In genomic region chr17:42184717-42185496, GRCh38 we compare ENCODE assay signal across 9 cellular contexts. TPM values are rescaled to one million over a fixed set of nuclear protein-coding genes. Genes with fewer than 3 reads are reported as not detected.
A peak's percentile ranks its signal among the peaks of the same experiment; 100 is the strongest.
DNase-seq lines count a peak whose midpoint lies in the region; ATAC-seq and TF ChIP-seq lines count a peak whose summit lies in the region.
"Had no signal": no experiment of that assay in that cellular context is flagged by ENCODE, and none has a peak within 500 bp of the region (broad histone marks: within the 10 kb centered on the region; RNA-seq: fewer than 3 reads in every experiment).

Gene HCRT (minus strand): TSS chr17:42185452. CDS start chr17:42185365, 87 bp downstream.

- TF ChIP-seq POLR2A in prostate gland (IDR thresholded peaks at IDR 0.05), result no peak

- peaks cover 8% of the 10 kb centered on the region for H3K4me1 Mint-ChIP-seq in endodermal cell

- H3K27ac ChIP-seq in endodermal cell (ENCODE audit: low read depth, low read length) (peak within 1 kb of the TSS; percentile 32), prostate gland (no peak within 1 kb of the TSS)

- WGBS in endodermal cell (ENCODE audit: insufficient coverage in 1 of 2, insufficient read length in 1 of 2), 2 experiments, result 81 to 85% methylated on average over 3 to 6 of the region's 6 CpGs
- WGBS in prostate gland, result 78% methylated on average over 6 of the region's 6 CpGs

- no peak within 1 kb of the TSS for H3K9ac ChIP-seq in endodermal cell (ENCODE audit: extremely low read depth, low read length, poor library complexity, severe bottlenecking)

- peak within 1 kb of the TSS; percentile 45 for H3K4me3 ChIP-seq in GM06990 (replicated peaks; ENCODE audit: low read depth, low read length)
- H3K4me3 ChIP-seq in endodermal cell (ENCODE audit: low read length), result no peak within 1 kb of the TSS
- peak within 1 kb of the TSS; percentile 29 to 37 for H3K4me3 ChIP-seq in prostate gland

- no peaks in the 10 kb centered on the region for H3K36me3 Mint-ChIP-seq in endodermal cell (ENCODE audit: low read depth)

- H3K9me3 ChIP-seq in endodermal cell (ENCODE audit: control insufficient read depth, low read length), result no peaks in the 10 kb centered on the region
- no peaks in the 10 kb centered on the region for H3K9me3 ChIP-seq in prostate gland

- ATAC-seq in HG03457 (IDR thresholded peaks at IDR 0.05; ENCODE audit: unreplicated experiment) (no peak), HG02642 (IDR thresholded peaks at IDR 0.05; ENCODE audit: poor library complexity, unreplicated experiment) (no peak), HG03378 (IDR thresholded peaks at IDR 0.05; ENCODE audit: unreplicated experiment) (no peak)

- H3K27me3 Mint-ChIP-seq in endodermal cell (ENCODE audit: insufficient read depth), result peaks cover 60% of the 10 kb centered on the region

- DNase-seq in GM06990 (ENCODE audit: extremely low read depth, insufficient read length) (no peak), NCI-H774 (lab: John Stamatoyannopoulos, UW) (peak; percentile 80), endodermal cell (no peak), prostate gland (ENCODE audit: low spot score) (no peak), dedifferentiated amniotic fluid mesenchymal stem cell (ENCODE audit: extremely low spot score) (no peak)

- intact Hi-C loops in prostate gland (cut with DNase I), result no loop called here

- no peak within 1 kb of the TSS for H3K27ac Mint-ChIP-seq in endodermal cell

- no peak for TF ChIP-seq CTCF in GM06990 (IDR thresholded peaks at IDR 0.05; ENCODE audit: insufficient read depth, low read length, poor library complexity, severe bottlenecking)
- TF ChIP-seq CTCF in endodermal cell (conservative IDR thresholded peaks at IDR 0.05), result no peak
- no peak for TF ChIP-seq CTCF in prostate gland (IDR thresholded peaks at IDR 0.05)

- H3K4me3 Mint-ChIP-seq in endodermal cell, result peak within 1 kb of the TSS; percentile 65

- H3K36me3 ChIP-seq in GM06990 (ENCODE audit: control insufficient read depth, insufficient read depth, low read length) (no peaks in the 10 kb centered on the region), endodermal cell (ENCODE audit: control insufficient read depth, insufficient read depth, low read length) (no peaks in the 10 kb centered on the region), prostate gland (no peaks in the 10 kb centered on the region)

- H3K4me1 ChIP-seq in endodermal cell (ENCODE audit: control insufficient read depth, insufficient read depth, low read length), result peaks cover 4% of the 10 kb centered on the region
- H3K4me1 ChIP-seq in prostate gland (replicated peaks), result peaks cover 4% of the 10 kb centered on the region

- H3K9me3 Mint-ChIP-seq in endodermal cell, result no peaks in the 10 kb centered on the region

- H3K27me3 ChIP-seq in GM06990 (replicated peaks; ENCODE audit: control insufficient read depth, insufficient read depth, low read length) (no peaks in the 10 kb centered on the region), endodermal cell (ENCODE audit: control insufficient read depth, insufficient read depth, low read length, poor library complexity, severe bottlenecking) (peaks cover 49% of the 10 kb centered on the region), prostate gland (replicated peaks; ENCODE audit: insufficient read depth) (peaks cover 4% of the 10 kb centered on the region)

RNA-seq across cellular contexts. Expression of gene HCRT, which starts in this region (rescaled TPM):
- not detected for total RNA-seq in endodermal cell
- polyA plus RNA-seq in endodermal cell (2013, experiment 1 of 2), result not detected
- 0.75 TPM for polyA plus RNA-seq in endodermal cell (2013, experiment 2 of 2)
- not detected for total RNA-seq in prostate gland
- total RNA-seq: temporal lobe had no signal
